ENCODE assay signal across 8 cellular contexts in genomic region chr11:125494987-125495725, GRCh38. TPM values are rescaled to one million over a fixed set of nuclear protein-coding genes. Genes with fewer than 3 reads are reported as not detected.
DNase-seq lines count a peak whose midpoint lies in the region; ATAC-seq and TF ChIP-seq lines count a peak whose summit lies in the region.

No MANE protein-coding gene starts in this region.

- peak overlapping the region; percentile 73 for H3K4me3 ChIP-seq in AG04449 (ENCODE audit: low read depth, low read length)
- peak overlapping the region; percentile 54 for H3K4me3 ChIP-seq in epithelial cell of proximal tubule (ENCODE audit: low read depth, low read length)
- peak overlapping the region; percentile 67 to 86 for H3K4me3 ChIP-seq in mesenchymal stem cell (ENCODE audit: insufficient read depth in 1 of 2, low read depth in 1 of 2, low read length in 2 of 2)
- H3K4me3 ChIP-seq in thoracic aorta: peak overlapping the region; percentile 93

- H3K27ac Mint-ChIP-seq in activated B cell treated with CpG ODN at 0.5 μM for 24 hours: peak overlapping the region; percentile 50

- peak overlapping the region; percentile 69 for H3K4me2 ChIP-seq in mesenchymal stem cell (ENCODE audit: low read length, poor library complexity, severe bottlenecking)

- peak overlapping the region; percentile 95 for H3K9ac ChIP-seq in mesenchymal stem cell (ENCODE audit: low read length)

- peak overlapping the region; percentile 85 for H3K4me3 Mint-ChIP-seq in activated B cell treated with CpG ODN at 0.5 μM for 24 hours

- peak overlapping the region; percentile 46 for H4K8ac ChIP-seq in mesenchymal stem cell (ENCODE audit: low read length)

- peak overlapping the region; percentile 47 for H2AFZ ChIP-seq in mesenchymal stem cell (ENCODE audit: low read depth, low read length)

- H3K4me1 Mint-ChIP-seq in activated B cell treated with CpG ODN at 0.5 μM for 24 hours: peaks cover 24% of the 10 kb centered on the region

- DNase-seq in AG04449 (ENCODE audit: low read depth, low spot score) (no peak), GM19238 (ENCODE audit: insufficient read length, low spot score) (peak; percentile 27), activated B cell treated with CpG ODN at 0.5 μM for 24 hours (peak; percentile 35), epithelial cell of proximal tubule (ENCODE audit: low read depth) (no peak), mesenchymal stem cell (peak; percentile 54), thoracic aorta (ENCODE audit: low spot score) (peak; percentile 15), KG1 (lab: John Stamatoyannopoulos, UW) (no peak)

- TF ChIP-seq CTCF in AG04449 (IDR thresholded peaks at IDR 0.05; ENCODE audit: insufficient read depth, low read length, missing control alignments) (no peak), activated B cell treated with CpG ODN at 0.5 μM for 24 hours (IDR thresholded peaks at IDR 0.05) (no peak), epithelial cell of proximal tubule (conservative IDR thresholded peaks at IDR 0.05; ENCODE audit: low read depth, low read length) (no peak), thoracic aorta (IDR thresholded peaks at IDR 0.05) (no peak)

- H3K9me3 Mint-ChIP-seq in activated B cell treated with CpG ODN at 0.5 μM for 24 hours: no peaks in the 10 kb centered on the region

- no peak overlapping the region for H2BK15ac ChIP-seq in mesenchymal stem cell (ENCODE audit: low read depth, poor library complexity, severe bottlenecking)

- CTCF ChIA-PET in AG04449 (lab: Yijun Ruan, JAX): no interaction called here
- CTCF ChIA-PET in activated B cell treated with CpG ODN at 0.5 μM for 24 hours (lab: Charles Lee): no interaction called here

- peaks cover 6% of the 10 kb centered on the region for H3K79me1 ChIP-seq in mesenchymal stem cell (replicated peaks; ENCODE audit: low read length, poor library complexity, severe bottlenecking)

- no peaks in the 10 kb centered on the region for H3K36me3 Mint-ChIP-seq in activated B cell treated with CpG ODN at 0.5 μM for 24 hours (ENCODE audit: low read depth)

- ATAC-seq in activated B cell treated with CpG ODN at 0.5 μM for 24 hours (ENCODE audit: low read depth) (peak; percentile 40), thoracic aorta (ENCODE audit: insufficient number of reproducible peaks, low FRiP score, low read depth) (peak; percentile 8), HG03378 (IDR thresholded peaks at IDR 0.05; ENCODE audit: unreplicated experiment) (no peak)

- H3K4me1 ChIP-seq in mesenchymal stem cell (ENCODE audit: control insufficient read depth, insufficient read depth, low read depth, low read length) (peaks cover 10% of the 10 kb centered on the region), thoracic aorta (ENCODE audit: control insufficient read depth in 1 of 2, low read depth in 2 of 2) (peaks cover 9 to 17% of the 10 kb centered on the region in 2 donors)

- no peak overlapping the region for H3K27ac ChIP-seq in mesenchymal stem cell (ENCODE audit: low read length, poor library complexity, severe bottlenecking)
- H3K27ac ChIP-seq in thoracic aorta: peak overlapping the region; percentile 81 to 93

- H2BK5ac ChIP-seq in mesenchymal stem cell (ENCODE audit: low read depth, low read length, poor library complexity, severe bottlenecking): no peak overlapping the region

- H3K18ac ChIP-seq in mesenchymal stem cell (ENCODE audit: low read depth in 1 of 2, low read length in 2 of 2): peak overlapping the region in 1 of 2 experiments; percentile 34

- H3K27me3 ChIP-seq in mesenchymal stem cell (ENCODE audit: control insufficient read depth in 1 of 2, insufficient read depth in 1 of 2, low read length in 2 of 2): no peaks in the 10 kb centered on the region
- H3K27me3 ChIP-seq in thoracic aorta (replicated peaks; ENCODE audit: insufficient read depth): no peaks in the 10 kb centered on the region

- intact Hi-C loops in activated B cell treated with CpG ODN at 0.5 μM for 24 hours (cut with micrococcal nuclease): loop anchor here (1.0 kb wide), 1 partner anchor 74 kb away; the partner anchor contains the start of gene EI24

- peaks cover 38% of the 10 kb centered on the region for H3K27me3 Mint-ChIP-seq in activated B cell treated with CpG ODN at 0.5 μM for 24 hours

- peak overlapping the region in 1 of 2 experiments; percentile 92 for H3K14ac ChIP-seq in mesenchymal stem cell (ENCODE audit: low read length in 2 of 2)

- H2AK5ac ChIP-seq in mesenchymal stem cell (ENCODE audit: low read length, severe bottlenecking): no peak overlapping the region

- no peak overlapping the region for H2BK12ac ChIP-seq in mesenchymal stem cell (ENCODE audit: low read length in 2 of 2)

- 1% methylated on average over 38 of the region's 55 CpGs for WGBS in mesenchymal stem cell

- H3K4ac ChIP-seq in mesenchymal stem cell (ENCODE audit: low read depth in 1 of 2, low read length in 2 of 2): peak overlapping the region in 1 of 2 experiments; percentile 16

- no peak overlapping the region for H2BK120ac ChIP-seq in mesenchymal stem cell (ENCODE audit: low read depth, low read length)

- POLR2A ChIA-PET in AG04449 (lab: Yijun Ruan, JAX) (no interaction called here), activated B cell treated with CpG ODN at 0.5 μM for 24 hours (lab: Charles Lee) (interaction anchor here (2.6 kb wide), 1 partner anchor 19 kb away, joined by 17 read pairs; no protein-coding TSS in a partner anchor)

- H3K36me3 ChIP-seq in mesenchymal stem cell (ENCODE audit: control insufficient read depth in 1 of 2, insufficient read depth in 2 of 2, low read depth in 1 of 2, low read length in 2 of 2): no peaks in the 10 kb centered on the region
- no peaks in the 10 kb centered on the region for H3K36me3 ChIP-seq in thoracic aorta

- no peak overlapping the region for H4K91ac ChIP-seq in mesenchymal stem cell (ENCODE audit: low read length)

- no peaks in the 10 kb centered on the region for H3K9me3 ChIP-seq in mesenchymal stem cell (ENCODE audit: control insufficient read depth, low read length)
- H3K9me3 ChIP-seq in thoracic aorta: no peaks in the 10 kb centered on the region

- H3K23ac ChIP-seq in mesenchymal stem cell (ENCODE audit: low read length in 2 of 2): peak overlapping the region in 1 of 2 experiments; percentile 89

RNA-seq across cellular contexts. Expression of gene FEZ1, which starts 0.9 kb away (rescaled TPM):
- 8.4 and 9.4 TPM in 2 replicates for total RNA-seq in activated B cell treated with CpG ODN at 0.5 μM for 24 hours
- 20.5 and 25.7 TPM in 2 replicates for total RNA-seq in epithelial cell of proximal tubule
- polyA plus RNA-seq in mesenchymal stem cell (2013, experiment 1 of 2): 32.7 TPM
- polyA plus RNA-seq in mesenchymal stem cell (2013, experiment 2 of 2): 34.2 TPM
- total RNA-seq in thoracic aorta: 10 to 100 TPM; 83.0 to 96.5 TPM

Comparison
In these comparisons a context has a peak if more than half of its experiments do, and no peak if none do; other contexts are left out.
1. DNase-seq: peak in GM19238 (single experiment), activated B cell treated with CpG ODN at 0.5 μM for 24 hours (single experiment), mesenchymal stem cell (single experiment) and thoracic aorta (single experiment); none in AG04449 (single experiment), epithelial cell of proximal tubule (single experiment) and KG1 (single experiment).
2. Peak in every context shown above with its lines, with median percentiles within 50 percentile points of each other: H3K4me3 ChIP-seq.